Comparison of ENCODE assay signal across 7 cellular contexts in the genomic region with DNA sequence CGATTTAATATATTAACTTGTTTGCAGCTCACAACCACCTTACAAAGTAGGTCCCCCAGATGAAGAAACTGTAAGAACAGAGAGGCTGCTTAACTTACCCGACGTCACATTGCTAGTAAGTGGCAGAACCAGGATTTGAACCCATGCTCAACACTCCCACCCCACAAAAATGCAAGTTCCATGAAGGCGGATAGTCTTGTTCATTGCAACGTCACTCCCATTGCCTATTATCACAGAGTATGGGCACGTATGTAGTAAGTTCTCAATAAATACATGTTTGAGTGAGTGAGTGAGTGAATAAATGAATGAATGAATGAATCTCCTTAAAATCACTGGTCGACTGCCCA. TPM values are rescaled to one million over a fixed set of nuclear protein-coding genes. Genes with fewer than 3 reads are reported as not detected.
DNase-seq lines count a peak whose midpoint lies in the region; ATAC-seq and TF ChIP-seq lines count a peak whose summit lies in the region.

No MANE protein-coding gene starts in this region.

- no peak for TF ChIP-seq CTCF in stomach (IDR thresholded peaks at IDR 0.05)

- H3K27ac ChIP-seq in HUES48 (ENCODE audit: low read depth, low read length), result no peak overlapping the region
- peak overlapping the region; percentile 76 to 97 (median 90) for H3K27ac ChIP-seq in stomach

- H3K27me3 ChIP-seq in HUES48 (ENCODE audit: control insufficient read depth, insufficient read depth, low read length), result no peaks in the 10 kb centered on the region
- no peaks in the 10 kb centered on the region for H3K27me3 ChIP-seq in stomach

- H3K4me1 Mint-ChIP-seq in activated T-helper 1 cell treated with anti-CD3 and anti-CD28 coated beads, Interleukin-12 subunit alpha, Interleukin-12 subunit beta, Interleukin-2, Interleukin-4 antibody, amounts not matched to agents 30 ng/mL and 10 ng/mL and 1 ng/mL, durations not matched to agents 14 hours and 24 hours and 36 hours (ENCODE audit: low read depth), result peaks cover 31% of the 10 kb centered on the region

- H3K4me3 ChIP-seq in HUES48 (ENCODE audit: low read depth, low read length), result peak overlapping the region; percentile 86
- H3K4me3 ChIP-seq in iPS-18c (ENCODE audit: insufficient read depth, low read depth, low read length), result peak overlapping the region; percentile 70
- peak overlapping the region; percentile 70 to 88 (median 80) for H3K4me3 ChIP-seq in stomach

- H3K4me1 ChIP-seq in HUES48 (ENCODE audit: control insufficient read depth, insufficient read depth, low read length), result peaks cover 37% of the 10 kb centered on the region
- H3K4me1 ChIP-seq in stomach, result peaks cover 13 to 51% (median 30%) of the 10 kb centered on the region in 4 donors

- H3K36me3 Mint-ChIP-seq in activated T-helper 1 cell treated with anti-CD3 and anti-CD28 coated beads, Interleukin-12 subunit alpha, Interleukin-12 subunit beta, Interleukin-2, Interleukin-4 antibody, amounts not matched to agents 30 ng/mL and 10 ng/mL and 1 ng/mL, durations not matched to agents 14 hours and 24 hours and 36 hours (ENCODE audit: low read depth), result no peaks in the 10 kb centered on the region

- intact Hi-C loops in activated T-helper 1 cell treated with anti-CD3 and anti-CD28 coated beads, Interleukin-12 subunit alpha, Interleukin-12 subunit beta, Interleukin-2, Interleukin-4 antibody, amounts not matched to agents 30 ng/mL and 10 ng/mL and 1 ng/mL, durations not matched to agents 14 hours and 24 hours and 36 hours (cut with micrococcal nuclease), result loop anchor here (2.0 to 5.0 kb wide), 3 partner anchors 51 to 1551 kb away; partner anchors contain the start of genes EARS2, METTL9 and UBFD1
- intact Hi-C loops in stomach (cut with DNase I; ENCODE audit: low total_unique reads), result no loop called here

- no peaks in the 10 kb centered on the region for H3K9me3 ChIP-seq in HUES48 (ENCODE audit: control insufficient read depth, insufficient read depth, low read length)
- H3K9me3 ChIP-seq in iPS-18c (ENCODE audit: control insufficient read depth, insufficient read depth, low read length), result no peaks in the 10 kb centered on the region
- no peaks in the 10 kb centered on the region for H3K9me3 ChIP-seq in stomach

- peaks cover 11% of the 10 kb centered on the region for H3K27me3 Mint-ChIP-seq in activated T-helper 1 cell treated with anti-CD3 and anti-CD28 coated beads, Interleukin-12 subunit alpha, Interleukin-12 subunit beta, Interleukin-2, Interleukin-4 antibody, amounts not matched to agents 30 ng/mL and 10 ng/mL and 1 ng/mL, durations not matched to agents 14 hours and 24 hours and 36 hours (ENCODE audit: insufficient read depth)

- WGBS in stomach, 5 donors, result 41 to 51% (median 45%) methylated on average over 7 of the region's 7 CpGs

- DNase-seq in activated T-helper 1 cell treated with anti-CD3 and anti-CD28 coated beads, Interleukin-12 subunit alpha, Interleukin-12 subunit beta, Interleukin-2, Interleukin-4 antibody, amounts not matched to agents 30 ng/mL and 10 ng/mL and 1 ng/mL, durations not matched to agents 14 hours and 24 hours and 36 hours (ENCODE audit: low spot score), result no peak
- DNase-seq in stomach, result no peak
- no peak for DNase-seq in NCI-H1436 (lab: John Stamatoyannopoulos, UW)
- no peak for DNase-seq in NCI-H345 treated with DMSO at 0.1 percent for 48 hours (lab: John Stamatoyannopoulos, UW; ENCODE audit: unreplicated experiment)

- no peak for TF ChIP-seq EP300 in stomach (IDR thresholded peaks at IDR 0.05)

- H3K9ac ChIP-seq in HUES48 (ENCODE audit: low read depth, low read length), result 0 out of 2 replicates have a peak overlapping the region, but pooled peaks have one; percentile 68

- peak overlapping the region; percentile 96 for H3K4me3 Mint-ChIP-seq in activated T-helper 1 cell treated with anti-CD3 and anti-CD28 coated beads, Interleukin-12 subunit alpha, Interleukin-12 subunit beta, Interleukin-2, Interleukin-4 antibody, amounts not matched to agents 30 ng/mL and 10 ng/mL and 1 ng/mL, durations not matched to agents 14 hours and 24 hours and 36 hours

- peak overlapping the region; percentile 96 for H3K27ac Mint-ChIP-seq in activated T-helper 1 cell treated with anti-CD3 and anti-CD28 coated beads, Interleukin-12 subunit alpha, Interleukin-12 subunit beta, Interleukin-2, Interleukin-4 antibody, amounts not matched to agents 30 ng/mL and 10 ng/mL and 1 ng/mL, durations not matched to agents 14 hours and 24 hours and 36 hours

- H3K36me3 ChIP-seq in HUES48 (ENCODE audit: control insufficient read depth, insufficient read depth, low read length), result no peaks in the 10 kb centered on the region
- H3K36me3 ChIP-seq in stomach, result no peaks in the 10 kb centered on the region

- ATAC-seq in HG03354 (IDR thresholded peaks at IDR 0.05; ENCODE audit: poor library complexity, severe bottlenecking, unreplicated experiment), result no peak

- TF ChIP-seq POLR2A in stomach (IDR thresholded peaks at IDR 0.05), result no peak

- no peaks in the 10 kb centered on the region for H3K9me3 Mint-ChIP-seq in activated T-helper 1 cell treated with anti-CD3 and anti-CD28 coated beads, Interleukin-12 subunit alpha, Interleukin-12 subunit beta, Interleukin-2, Interleukin-4 antibody, amounts not matched to agents 30 ng/mL and 10 ng/mL and 1 ng/mL, durations not matched to agents 14 hours and 24 hours and 36 hours

RNA-seq across cellular contexts. Expression of gene USP31, which starts 1.1 kb away (rescaled TPM):
- 11.3 and 11.6 TPM in 2 replicates for total RNA-seq in activated T-helper 1 cell treated with anti-CD3 and anti-CD28 coated beads, Interleukin-12 subunit alpha, Interleukin-12 subunit beta, Interleukin-2, Interleukin-4 antibody, amounts not matched to agents 30 ng/mL and 10 ng/mL and 1 ng/mL, durations not matched to agents 14 hours and 24 hours and 36 hours
- 10 to 100 TPM in 2 of 5 donors, 1 to 10 TPM in 3; 3.5 to 18.5 (median 9.9) TPM for total RNA-seq in stomach
- polyA plus RNA-seq in stomach, result 1 to 10 TPM; 1.7 to 2.8 (median 2.5) TPM

RNA-seq across cellular contexts. Expression of gene SCNN1G, which starts 34.4 kb away (rescaled TPM):
- total RNA-seq in activated T-helper 1 cell treated with anti-CD3 and anti-CD28 coated beads, Interleukin-12 subunit alpha, Interleukin-12 subunit beta, Interleukin-2, Interleukin-4 antibody, amounts not matched to agents 30 ng/mL and 10 ng/mL and 1 ng/mL, durations not matched to agents 14 hours and 24 hours and 36 hours, result not detected in 2 replicates
- 10 to 100 TPM in 3 of 5 donors, 1 to 10 TPM in 2; 3.2 to 20.4 (median 11.3) TPM for total RNA-seq in stomach
- 1 to 10 TPM; 3.0 to 8.4 (median 3.9) TPM for polyA plus RNA-seq in stomach
